ENCODE assay signal across 2 cellular contexts in the genomic region with DNA sequence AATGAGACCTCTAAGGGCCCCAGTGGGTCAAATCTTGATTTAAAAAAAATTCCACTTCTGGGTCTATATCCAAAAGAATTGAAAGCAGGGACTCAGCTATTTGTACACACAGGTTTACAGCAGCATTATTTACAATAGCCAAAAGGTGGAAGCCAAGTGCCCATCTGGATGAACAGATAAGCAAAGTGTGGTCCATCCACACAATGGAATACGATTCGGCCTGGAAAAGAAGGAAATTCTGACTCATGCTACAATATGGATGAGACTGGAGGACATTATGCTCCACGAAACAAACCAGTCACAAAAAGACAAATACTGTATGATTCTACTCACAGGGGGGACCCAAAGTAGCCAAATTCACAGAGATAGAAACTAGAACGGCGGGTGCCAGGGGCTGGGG.
TF ChIP-seq lines count a peak whose summit lies in the region.

No MANE protein-coding gene starts in this region.

TF ChIP-seq in IMR-90, 13 proteins besides CTCF, POLR2A, EP300 and RAD21:
- TF ChIP-seq FOS (IDR thresholded peaks at IDR 0.05; ENCODE audit: low read depth, low read length) (no peak), RFX5 (IDR thresholded peaks at IDR 0.05; ENCODE audit: low read depth, low read length) (no peak), CHD1 (IDR thresholded peaks at IDR 0.05; ENCODE audit: low read depth, low read length) (no peak), MXI1 (IDR thresholded peaks at IDR 0.05; ENCODE audit: borderline replicate concordance, low read depth, low read length) (no peak), SMC3 (IDR thresholded peaks at IDR 0.05; ENCODE audit: low read depth, low read length) (no peak), BHLHE40 (IDR thresholded peaks at IDR 0.05; ENCODE audit: low read depth, low read length) (no peak), MAZ (IDR thresholded peaks at IDR 0.05; ENCODE audit: borderline replicate concordance, low read depth, low read length) (no peak)
- TF ChIP-seq, protein P1, sequence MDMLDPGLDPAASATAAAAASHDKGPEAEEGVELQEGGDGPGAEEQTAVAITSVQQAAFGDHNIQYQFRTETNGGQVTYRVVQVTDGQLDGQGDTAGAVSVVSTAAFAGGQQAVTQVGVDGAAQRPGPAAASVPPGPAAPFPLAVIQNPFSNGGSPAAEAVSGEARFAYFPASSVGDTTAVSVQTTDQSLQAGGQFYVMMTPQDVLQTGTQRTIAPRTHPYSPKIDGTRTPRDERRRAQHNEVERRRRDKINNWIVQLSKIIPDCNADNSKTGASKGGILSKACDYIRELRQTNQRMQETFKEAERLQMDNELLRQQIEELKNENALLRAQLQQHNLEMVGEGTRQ (IDR thresholded peaks at IDR 0.05; ENCODE audit: low read depth, low read length) = no peak

TF ChIP-seq in endothelial cell of umbilical vein, 7 proteins besides CTCF, POLR2A, EP300 and RAD21:
- peak; percentile 86 for TF ChIP-seq JUN (IDR thresholded peaks at IDR 0.05; ENCODE audit: borderline replicate concordance, insufficient read depth, insufficient read length, low read depth)
- TF ChIP-seq POLR2AphosphoS5 (IDR thresholded peaks at IDR 0.05; ENCODE audit: insufficient read depth, low read depth, low read length) = peak; percentile 45
- TF ChIP-seq, protein P2, sequence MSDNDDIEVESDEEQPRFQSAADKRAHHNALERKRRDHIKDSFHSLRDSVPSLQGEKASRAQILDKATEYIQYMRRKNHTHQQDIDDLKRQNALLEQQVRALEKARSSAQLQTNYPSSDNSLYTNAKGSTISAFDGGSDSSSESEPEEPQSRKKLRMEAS (IDR thresholded peaks at IDR 0.05; ENCODE audit: insufficient read depth, insufficient read length) = no peak
- peak; percentile 70 for TF ChIP-seq FOS (IDR thresholded peaks at IDR 0.05; ENCODE audit: borderline replicate concordance, insufficient read depth, low read length)
- TF ChIP-seq GATA2 (IDR thresholded peaks at IDR 0.05; ENCODE audit: insufficient read depth, insufficient read length, low read depth, low read length) = peak; percentile 87
- no peak for TF ChIP-seq MYC (IDR thresholded peaks at IDR 0.05; ENCODE audit: low read depth, low read length)
